ENCODE assay signal across 8 cellular contexts in genomic region chr1:26162220-26162703, GRCh38. TPM values are rescaled to one million over a fixed set of nuclear protein-coding genes. Genes with fewer than 3 reads are reported as not detected.
DNase-seq lines count a peak whose midpoint lies in the region; ATAC-seq and TF ChIP-seq lines count a peak whose summit lies in the region.
"Had no signal": no experiment of that assay in that cellular context is flagged by ENCODE, and none has a peak within 500 bp of the region (broad histone marks: within the 10 kb centered on the region; RNA-seq: fewer than 3 reads in every experiment).

No MANE protein-coding gene starts in this region.

- H3K4me1 Mint-ChIP-seq in HFFc6 (ENCODE audit: low read depth): no peaks in the 10 kb centered on the region
- H3K4me1 Mint-ChIP-seq in activated CD8-positive, alpha-beta T cell treated with anti-CD3 and anti-CD28 coated beads for 36 hours (ENCODE audit: low read depth): peaks cover 7% of the 10 kb centered on the region
- peaks cover 13% of the 10 kb centered on the region for H3K4me1 Mint-ChIP-seq in stimulated activated memory B cell treated with anti-CD40 and anti-IgM and Interleukin-4, amounts not matched to agents 10 μg/mL and 1 μg/mL and 100 μg/mL, for 72 hours

- DNase-seq in HFFc6 (no peak), iPS DF 6.9 (ENCODE audit: low read depth, low spot score) (no peak), NCI-H226 (no peak), substantia nigra (lab: John Stamatoyannopoulos, UW) (no peak)
- DNase-seq in activated CD8-positive, alpha-beta T cell treated with anti-CD3 and anti-CD28 coated beads for 36 hours: no peak

- H3K4me3 Mint-ChIP-seq in HFFc6: peak overlapping the region; percentile 69
- peak overlapping the region; percentile 61 for H3K4me3 Mint-ChIP-seq in activated CD8-positive, alpha-beta T cell treated with anti-CD3 and anti-CD28 coated beads for 36 hours
- peak overlapping the region; percentile 17 for H3K4me3 Mint-ChIP-seq in stimulated activated memory B cell treated with anti-CD40 and anti-IgM and Interleukin-4, amounts not matched to agents 10 μg/mL and 1 μg/mL and 100 μg/mL, for 72 hours

- peaks cover 27% of the 10 kb centered on the region for H3K27me3 Mint-ChIP-seq in HFFc6 (ENCODE audit: insufficient read depth)
- peaks cover 25% of the 10 kb centered on the region for H3K27me3 Mint-ChIP-seq in activated CD8-positive, alpha-beta T cell treated with anti-CD3 and anti-CD28 coated beads for 36 hours
- H3K27me3 Mint-ChIP-seq in stimulated activated memory B cell treated with anti-CD40 and anti-IgM and Interleukin-4, amounts not matched to agents 10 μg/mL and 1 μg/mL and 100 μg/mL, for 72 hours: peaks cover 39% of the 10 kb centered on the region

- TF ChIP-seq CTCF in HFFc6 (IDR thresholded peaks at IDR 0.05): no peak
- no peak for TF ChIP-seq CTCF in activated CD8-positive, alpha-beta T cell treated with anti-CD3 and anti-CD28 coated beads for 36 hours (IDR thresholded peaks at IDR 0.05)

- H3K4me1 ChIP-seq in iPS DF 6.9 (ENCODE audit: control insufficient read depth, insufficient read depth, low read length): peaks cover 10% of the 10 kb centered on the region

- no peaks in the 10 kb centered on the region for H3K9me3 Mint-ChIP-seq in HFFc6
- no peaks in the 10 kb centered on the region for H3K9me3 Mint-ChIP-seq in activated CD8-positive, alpha-beta T cell treated with anti-CD3 and anti-CD28 coated beads for 36 hours
- H3K9me3 Mint-ChIP-seq in stimulated activated memory B cell treated with anti-CD40 and anti-IgM and Interleukin-4, amounts not matched to agents 10 μg/mL and 1 μg/mL and 100 μg/mL, for 72 hours: no peaks in the 10 kb centered on the region

- no peak for ATAC-seq in activated CD8-positive, alpha-beta T cell treated with anti-CD3 and anti-CD28 coated beads for 36 hours
- ATAC-seq in stimulated activated memory B cell treated with anti-CD40 and anti-IgM and Interleukin-4, amounts not matched to agents 10 μg/mL and 1 μg/mL and 100 μg/mL, for 72 hours: no peak
- no peak for ATAC-seq in GM19452 (IDR thresholded peaks at IDR 0.05; ENCODE audit: unreplicated experiment)

- peak overlapping the region; percentile 38; the same call in 1 of the 2 replicates for H3K4me3 ChIP-seq in iPS DF 6.9 (ENCODE audit: low read length)

- intact Hi-C loops in activated CD8-positive, alpha-beta T cell treated with anti-CD3 and anti-CD28 coated beads for 36 hours (cut with micrococcal nuclease): loop anchor here (5.0 kb wide), 1 partner anchor 70 kb away; the partner anchor contains the start of gene CEP85

- no peaks in the 10 kb centered on the region for H3K9me3 ChIP-seq in iPS DF 6.9 (ENCODE audit: control insufficient read depth, insufficient read depth, low read length)

- H3K27ac ChIP-seq in iPS DF 6.9 (ENCODE audit: low read length) (no peak overlapping the region), substantia nigra (ENCODE audit: low read depth, low read length, poor library complexity, severe bottlenecking) (no peak overlapping the region)

- H3K36me3 Mint-ChIP-seq in HFFc6 (ENCODE audit: low read depth): no peaks in the 10 kb centered on the region
- H3K36me3 Mint-ChIP-seq in activated CD8-positive, alpha-beta T cell treated with anti-CD3 and anti-CD28 coated beads for 36 hours (ENCODE audit: low read depth): no peaks in the 10 kb centered on the region
- H3K36me3 Mint-ChIP-seq in stimulated activated memory B cell treated with anti-CD40 and anti-IgM and Interleukin-4, amounts not matched to agents 10 μg/mL and 1 μg/mL and 100 μg/mL, for 72 hours: no peaks in the 10 kb centered on the region

- H3K27ac Mint-ChIP-seq in HFFc6: no peak overlapping the region
- H3K27ac Mint-ChIP-seq in activated CD8-positive, alpha-beta T cell treated with anti-CD3 and anti-CD28 coated beads for 36 hours: no peak overlapping the region
- no peak overlapping the region for H3K27ac Mint-ChIP-seq in stimulated activated memory B cell treated with anti-CD40 and anti-IgM and Interleukin-4, amounts not matched to agents 10 μg/mL and 1 μg/mL and 100 μg/mL, for 72 hours

- POLR2A ChIA-PET in activated CD8-positive, alpha-beta T cell treated with anti-CD3 and anti-CD28 coated beads for 36 hours (lab: Charles Lee): no interaction called here

- H3K27me3 ChIP-seq in iPS DF 6.9 (ENCODE audit: control insufficient read depth, insufficient read depth, low read length): peaks cover 24% of the 10 kb centered on the region

- CTCF ChIA-PET in activated CD8-positive, alpha-beta T cell treated with anti-CD3 and anti-CD28 coated beads for 36 hours (lab: Charles Lee): interaction anchor here (1.0 to 1.6 kb wide), 5 partner anchors 12 to 72 kb away, joined by 3 to 6 read pairs (median 3); partner anchors contain the start of gene CEP85

- no peaks in the 10 kb centered on the region for H3K36me3 ChIP-seq in iPS DF 6.9 (ENCODE audit: control insufficient read depth, insufficient read depth, low read length)

- WGBS in iPS DF 6.9 (ENCODE audit: insufficient coverage, insufficient read length): no CpG with 5 or more reads among the region's 20 CpGs

RNA-seq across cellular contexts. Expression of gene FAM110D, which starts 3.4 kb away (rescaled TPM):
- not detected for total RNA-seq in HFFc6 (2021; fragmentation: NEBNext Ultra II Directional; extraction: Animal tissue kit (Norgen Biotek cat#: 25700))
- not detected for total RNA-seq in activated CD8-positive, alpha-beta T cell treated with anti-CD3 and anti-CD28 coated beads for 36 hours
- total RNA-seq: T-helper 2 cell treated with Interferon-gamma antibody and Interleukin-4, amounts not matched to agents 100 ng/mL and 5 ng/mL, for 36 hours had no signal

RNA-seq across cellular contexts. Expression of gene C1orf232, which starts 6.5 kb away (rescaled TPM):
- total RNA-seq in HFFc6 (2021; fragmentation: NEBNext Ultra II Directional; extraction: Animal tissue kit (Norgen Biotek cat#: 25700)): not detected
- total RNA-seq in activated CD8-positive, alpha-beta T cell treated with anti-CD3 and anti-CD28 coated beads for 36 hours: not detected
- total RNA-seq: T-helper 2 cell treated with Interferon-gamma antibody and Interleukin-4, amounts not matched to agents 100 ng/mL and 5 ng/mL, for 36 hours had no signal

RNA-seq across cellular contexts. Expression of gene ZNF593, which starts 7.4 kb away (rescaled TPM):
- 10 to 100 TPM; 33.5 to 46.3 (median 38.7) TPM for total RNA-seq in HFFc6 (2021; fragmentation: NEBNext Ultra II Directional; extraction: Animal tissue kit (Norgen Biotek cat#: 25700))
- 10 to 100 TPM; 40.9 to 41.1 TPM for total RNA-seq in activated CD8-positive, alpha-beta T cell treated with anti-CD3 and anti-CD28 coated beads for 36 hours

RNA-seq across cellular contexts. Expression of gene ZNF593OS, which starts 9.4 kb away (rescaled TPM):
- not detected for total RNA-seq in HFFc6 (2021; fragmentation: NEBNext Ultra II Directional; extraction: Animal tissue kit (Norgen Biotek cat#: 25700))
- not detected for total RNA-seq in activated CD8-positive, alpha-beta T cell treated with anti-CD3 and anti-CD28 coated beads for 36 hours
- total RNA-seq: T-helper 2 cell treated with Interferon-gamma antibody and Interleukin-4, amounts not matched to agents 100 ng/mL and 5 ng/mL, for 36 hours had no signal

RNA-seq across cellular contexts. Expression of gene CNKSR1, which starts 15.0 kb away (rescaled TPM):
- under 1 TPM; 0.19 to 0.57 (median 0.33) TPM for total RNA-seq in HFFc6 (2021; fragmentation: NEBNext Ultra II Directional; extraction: Animal tissue kit (Norgen Biotek cat#: 25700))
- total RNA-seq in activated CD8-positive, alpha-beta T cell treated with anti-CD3 and anti-CD28 coated beads for 36 hours: 1 to 10 TPM; 1.2 to 1.4 TPM

Comparison
In these comparisons a context has a peak if more than half of its experiments do, and no peak if none do; other contexts are left out.
1. H3K4me3 Mint-ChIP-seq: peak in every context shown above with its lines; median percentile 69 in HFFc6; 61 in activated CD8-positive, alpha-beta T cell treated with anti-CD3 and anti-CD28 coated beads for 36 hours; 17 in stimulated activated memory B cell treated with anti-CD40 and anti-IgM and Interleukin-4, amounts not matched to agents 10 μg/mL and 1 μg/mL and 100 μg/mL, for 72 hours.